In genomic region chr22:37484115-37485005, GRCh38 we compare ENCODE assay signal across 9 cellular contexts. TPM values are rescaled to one million over a fixed set of nuclear protein-coding genes. Genes with fewer than 3 reads are reported as not detected.
DNase-seq lines count a peak whose midpoint lies in the region; ATAC-seq and TF ChIP-seq lines count a peak whose summit lies in the region.
"Had no signal": no experiment of that assay in that cellular context is flagged by ENCODE, and none has a peak within 500 bp of the region (broad histone marks: within the 10 kb centered on the region; RNA-seq: fewer than 3 reads in every experiment).

No MANE protein-coding gene starts in this region.

- H3K18ac ChIP-seq in H9 (ENCODE audit: insufficient read length, low read depth, low read length), result peak overlapping the region; percentile 30

- no peaks in the 10 kb centered on the region for H3K27me3 ChIP-seq in H9 (ENCODE audit: insufficient read depth, low read length)

- no peak overlapping the region for H2BK5ac ChIP-seq in H9 (ENCODE audit: insufficient read length, low read length)

- no peak overlapping the region for H2BK15ac ChIP-seq in H9 (ENCODE audit: low read depth, low read length)

- no peak overlapping the region for H4K5ac ChIP-seq in H9 (ENCODE audit: insufficient read length, low read depth, low read length)

- peak; percentile 75 for ATAC-seq in T-helper 17 cell
- ATAC-seq in activated naive CD8-positive, alpha-beta T cell treated with anti-CD3 and anti-CD28 coated beads, Interleukin-2, amount 50 U/mL, for 24 hours, result peak; percentile 80

- H3K4me1 Mint-ChIP-seq in H9 (peaks cover 28 to 56% of the 10 kb centered on the region in 2 experiments), T-helper 17 cell (peaks cover 55% of the 10 kb centered on the region), nephron progenitor cell (peaks cover 61% of the 10 kb centered on the region)
- peaks cover 54% of the 10 kb centered on the region for H3K4me1 Mint-ChIP-seq in activated naive CD8-positive, alpha-beta T cell treated with anti-CD3 and anti-CD28 coated beads, Interleukin-2, amount 50 U/mL, for 24 hours

- TF ChIP-seq CTCF in H9 (conservative IDR thresholded peaks at IDR 0.05) (no peak), nephron progenitor cell (IDR thresholded peaks at IDR 0.05) (no peak)

- H3K4me2 ChIP-seq in H9 (ENCODE audit: insufficient read depth, insufficient read length, low read length), result no peak overlapping the region

- H3K36me3 Mint-ChIP-seq in H9 (ENCODE audit: insufficient read depth in 1 of 3, low read depth in 3 of 3) (no peaks in the 10 kb centered on the region), T-helper 17 cell (ENCODE audit: low read depth) (peaks cover 3% of the 10 kb centered on the region), nephron progenitor cell (ENCODE audit: low read depth) (no peaks in the 10 kb centered on the region)
- peaks cover 36% of the 10 kb centered on the region for H3K36me3 Mint-ChIP-seq in activated naive CD8-positive, alpha-beta T cell treated with anti-CD3 and anti-CD28 coated beads, Interleukin-2, amount 50 U/mL, for 24 hours (ENCODE audit: low read depth)

- H2BK20ac ChIP-seq in H9 (ENCODE audit: low read depth, low read length, poor library complexity, severe bottlenecking), result no peak overlapping the region

- no peak overlapping the region for H4K8ac ChIP-seq in H9 (replicated peaks; ENCODE audit: insufficient read length, low read depth, low read length)

- no peak overlapping the region for H3K23ac ChIP-seq in H9 (ENCODE audit: insufficient read length, low read depth, low read length)

- H3K27ac ChIP-seq in H9 (ENCODE audit: insufficient read length, low read depth, low read length), result no peak overlapping the region

- no peak overlapping the region for H3K56ac ChIP-seq in H9 (ENCODE audit: insufficient read length, low read depth, low read length)

- no peak overlapping the region for H3K9ac ChIP-seq in H9 (ENCODE audit: extremely low read depth, insufficient read length, low read length)

- no peaks in the 10 kb centered on the region for H3K9me3 ChIP-seq in H9 (ENCODE audit: control insufficient read depth, low read depth, low read length)
- no peaks in the 10 kb centered on the region for H3K9me3 ChIP-seq in T-helper 17 cell (ENCODE audit: control insufficient read depth, low read length, poor library complexity, severe bottlenecking)

- no peak overlapping the region for H3T11ph ChIP-seq in H9 (ENCODE audit: low read length)

- H3K4me1 ChIP-seq in H9 (ENCODE audit: insufficient read depth, low read length), result peaks cover 20% of the 10 kb centered on the region; the same call in 1 of the 2 replicates

- no peaks in the 10 kb centered on the region for H3K79me1 ChIP-seq in H9 (ENCODE audit: insufficient read depth, low read depth, low read length, poor library complexity, severe bottlenecking)

- no peak overlapping the region for H3K4ac ChIP-seq in H9 (ENCODE audit: low read depth, low read length)

- H3K27ac Mint-ChIP-seq in H9, result no peak overlapping the region
- peak overlapping the region; percentile 95 for H3K27ac Mint-ChIP-seq in T-helper 17 cell
- peak overlapping the region; percentile 97 for H3K27ac Mint-ChIP-seq in activated naive CD8-positive, alpha-beta T cell treated with anti-CD3 and anti-CD28 coated beads, Interleukin-2, amount 50 U/mL, for 24 hours
- H3K27ac Mint-ChIP-seq in nephron progenitor cell, result no peak overlapping the region

- H4K20me1 ChIP-seq in H9 (ENCODE audit: control insufficient read depth, insufficient read depth, insufficient read length), result no peaks in the 10 kb centered on the region

- no peak overlapping the region for H2AK5ac ChIP-seq in H9 (ENCODE audit: insufficient read length, low read length)

- DNase-seq in H9, result no peak
- peak; percentile 53 to 69 (median 59) for DNase-seq in T-helper 17 cell
- peak; percentile 82 for DNase-seq in activated naive CD8-positive, alpha-beta T cell treated with anti-CD3 and anti-CD28 coated beads, Interleukin-2, amount 50 U/mL, for 24 hours
- DNase-seq in mesenteric fat pad (ENCODE audit: low spot score), result peak; percentile 92
- peak; percentile 38 to 55 for DNase-seq in stimulated activated CD8-positive, alpha-beta memory T cell treated with anti-CD3 and anti-CD28 coated beads, Interleukin-4, amount 100 ng/mL, for 4 hours (ENCODE audit: low read depth in 2 of 2, low spot score in 1 of 2)
- DNase-seq in NCI-H1436 (lab: John Stamatoyannopoulos, UW), result no peak
- DNase-seq in NCI-H2107 treated with DMSO at 0.1 percent for 48 hours (lab: John Stamatoyannopoulos, UW; ENCODE audit: unreplicated experiment), result no peak
- DNase-seq in nephron progenitor cell, result no peak

- H2BK12ac ChIP-seq in H9 (ENCODE audit: insufficient read length, low read depth, low read length), result no peak overlapping the region

- peaks cover 4% of the 10 kb centered on the region for H3K23me2 ChIP-seq in H9 (ENCODE audit: insufficient read length, low read depth, low read length, poor library complexity, severe bottlenecking)

- no peak overlapping the region for H2BK120ac ChIP-seq in H9 (ENCODE audit: low read depth, low read length, poor library complexity, severe bottlenecking)

- H3K27me3 Mint-ChIP-seq in H9 (ENCODE audit: low read depth) (peaks cover 21% of the 10 kb centered on the region), T-helper 17 cell (no peaks in the 10 kb centered on the region), nephron progenitor cell (ENCODE audit: low read depth, poor library complexity) (peaks cover 14% of the 10 kb centered on the region)
- H3K27me3 Mint-ChIP-seq in activated naive CD8-positive, alpha-beta T cell treated with anti-CD3 and anti-CD28 coated beads, Interleukin-2, amount 50 U/mL, for 24 hours, result no peaks in the 10 kb centered on the region

- H4K91ac ChIP-seq in H9 (ENCODE audit: insufficient read length, low read depth, low read length), result no peak overlapping the region

- no peak overlapping the region for H2AFZ ChIP-seq in H9 (ENCODE audit: low read length)

- peak overlapping the region; percentile 50; the same call in 1 of the 2 replicates for H3K14ac ChIP-seq in H9 (ENCODE audit: insufficient read depth, low read length)

- no CpG with 5 or more reads among the region's 35 CpGs for WGBS in H9 (ENCODE audit: extremely low coverage, insufficient read length, low lambda C conversion rate)

- no peaks in the 10 kb centered on the region for H3K79me2 ChIP-seq in H9 (ENCODE audit: insufficient read depth, low read length)

- H3K4me3 Mint-ChIP-seq in H9 (no peak overlapping the region; a peak in 1 of 5 replicates), T-helper 17 cell (peak overlapping the region; percentile 96), nephron progenitor cell (no peak overlapping the region)
- peak overlapping the region; percentile 97 for H3K4me3 Mint-ChIP-seq in activated naive CD8-positive, alpha-beta T cell treated with anti-CD3 and anti-CD28 coated beads, Interleukin-2, amount 50 U/mL, for 24 hours

- no peaks in the 10 kb centered on the region for H3K9me3 Mint-ChIP-seq in H9
- no peaks in the 10 kb centered on the region for H3K9me3 Mint-ChIP-seq in activated naive CD8-positive, alpha-beta T cell treated with anti-CD3 and anti-CD28 coated beads, Interleukin-2, amount 50 U/mL, for 24 hours
- H3K9me3 Mint-ChIP-seq in nephron progenitor cell, result no peaks in the 10 kb centered on the region

RNA-seq across cellular contexts. Expression of gene MFNG, which starts 1.8 kb away (rescaled TPM):
- total RNA-seq in H9 (2021) (2.0 and 3.3 TPM in 2 replicates), T-helper 17 cell (100 to 1,000 TPM; 139 to 150 TPM), mesenteric fat pad (33.6 TPM)

RNA-seq across cellular contexts. Expression of gene CARD10, which starts 34.9 kb away (rescaled TPM):
- total RNA-seq in H9 (2021) (17.1 and 17.7 TPM in 2 replicates), T-helper 17 cell (under 1 TPM; 0.12 to 0.31 TPM), mesenteric fat pad (10.8 TPM)
- total RNA-seq: T-helper 1 cell treated with Interleukin-12 subunit alpha and Interleukin-12 subunit beta and Interleukin-4 antibody, amounts not matched to agents 30 ng/mL and 1 ng/mL, for 36 hours had no signal

RNA-seq across cellular contexts. Expression of gene ELFN2, which starts 57.1 kb away (rescaled TPM):
- total RNA-seq in H9 (2021) (0.64 and 0.70 TPM in 2 replicates), T-helper 17 cell (under 1 TPM; 0.10 to 0.12 TPM), mesenteric fat pad (not detected)

Comparison
In these comparisons a context has a peak if more than half of its experiments do, and no peak if none do; other contexts are left out.
1. DNase-seq: peak in T-helper 17 cell (3 of 3), activated naive CD8-positive, alpha-beta T cell treated with anti-CD3 and anti-CD28 coated beads, Interleukin-2, amount 50 U/mL, for 24 hours (single experiment), mesenteric fat pad (single experiment) and stimulated activated CD8-positive, alpha-beta memory T cell treated with anti-CD3 and anti-CD28 coated beads, Interleukin-4, amount 100 ng/mL, for 4 hours (2 of 2); none in H9 (single experiment), NCI-H1436 (single experiment), NCI-H2107 treated with DMSO at 0.1 percent for 48 hours (single experiment) and nephron progenitor cell (single experiment).
2. H3K27ac Mint-ChIP-seq: peak in T-helper 17 cell (single experiment) and activated naive CD8-positive, alpha-beta T cell treated with anti-CD3 and anti-CD28 coated beads, Interleukin-2, amount 50 U/mL, for 24 hours (single experiment); none in H9 (0 of 3) and nephron progenitor cell (single experiment).
3. H3K4me3 Mint-ChIP-seq: peak in T-helper 17 cell (single experiment) and activated naive CD8-positive, alpha-beta T cell treated with anti-CD3 and anti-CD28 coated beads, Interleukin-2, amount 50 U/mL, for 24 hours (single experiment); none in H9 (0 of 2) and nephron progenitor cell (single experiment).